In the genomic region with DNA sequence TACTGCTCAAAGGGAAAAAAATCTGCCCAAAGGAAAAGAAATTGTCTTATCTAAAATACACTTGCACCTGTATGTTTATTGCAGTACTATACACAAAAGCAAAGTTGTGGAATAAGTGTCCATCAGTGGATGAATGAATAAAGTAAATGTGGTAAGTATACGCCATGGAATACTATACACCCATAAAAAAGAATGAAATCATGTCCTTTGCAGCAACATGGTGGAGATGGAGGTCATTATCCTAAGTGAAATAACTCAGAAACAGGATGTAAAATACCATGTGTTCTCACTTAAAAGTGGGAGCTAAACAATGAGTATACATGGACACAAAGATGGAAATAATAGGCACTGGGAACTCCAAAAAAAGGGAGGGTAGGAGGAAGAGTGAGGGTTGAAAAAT, we compare ENCODE assay signal across 32 cellular contexts. TPM values are rescaled to one million over a fixed set of nuclear protein-coding genes. Genes with fewer than 3 reads are reported as not detected.
"Had no signal": no experiment of that assay in that cellular context is flagged by ENCODE, and none has a peak within 500 bp of the region (broad histone marks: within the 10 kb centered on the region; RNA-seq: fewer than 3 reads in every experiment).

No MANE protein-coding gene starts in this region.

- H3K9me3 ChIP-seq: colonic mucosa, esophagus muscularis mucosa, esophagus squamous epithelium, gastrocnemius medialis had no signal

- H3K4me1 ChIP-seq: colonic mucosa, esophagus muscularis mucosa, foreskin keratinocyte, gastrocnemius medialis, gastroesophageal sphincter, heart left ventricle, heart right ventricle had no signal

- H3K4me3 Mint-ChIP-seq: dendritic cell treated with granulocyte-macrophage colony-stimulating factor and Interleukin-4, amounts not matched to agents 40 ng/mL and 50 ng/mL, for 4 days; effector memory CD8-positive, alpha-beta T cell; endodermal cell had no signal

- ATAC-seq: effector memory CD8-positive, alpha-beta T cell; esophagus mucosa; foreskin keratinocyte; gastrocnemius medialis; gastroesophageal sphincter; heart left ventricle; heart right ventricle had no signal

- H3K4me3 ChIP-seq: colonic mucosa, coronary artery, esophagus muscularis mucosa, esophagus squamous epithelium, gastrocnemius medialis, gastroesophageal sphincter, heart left ventricle, heart right ventricle, hepatocyte had no signal

- H3K27me3 ChIP-seq: colonic mucosa, gastrocnemius medialis, hepatocyte had no signal

- H3K27ac Mint-ChIP-seq: dendritic cell treated with granulocyte-macrophage colony-stimulating factor and Interleukin-4, amounts not matched to agents 40 ng/mL and 50 ng/mL, for 4 days; effector memory CD8-positive, alpha-beta T cell; endodermal cell had no signal

- H3K79me2 ChIP-seq: hepatocyte had no signal

- H3K4me2 ChIP-seq: hepatocyte had no signal

- H3K4me1 Mint-ChIP-seq: endodermal cell had no signal

- DNase-seq: colonic mucosa; cortex of kidney; dermis blood vessel endothelial cell; effector CD4-positive, alpha-beta T cell; effector CD8-positive, alpha-beta T cell; effector memory CD4-positive, alpha-beta T cell; effector memory CD8-positive, alpha-beta T cell; endodermal cell; erythroblast; esophagus squamous epithelium; foreskin fibroblast; foreskin keratinocyte; foreskin melanocyte; gastrocnemius medialis; glutamatergic neuron; head of caudate nucleus; heart left ventricle; heart right ventricle had no signal

- H3K36me3 ChIP-seq: colonic mucosa, esophagus muscularis mucosa, esophagus squamous epithelium, gastrocnemius medialis, gastroesophageal sphincter, heart left ventricle, heart right ventricle had no signal

- H3K27me3 Mint-ChIP-seq: dendritic cell treated with granulocyte-macrophage colony-stimulating factor and Interleukin-4, amounts not matched to agents 40 ng/mL and 50 ng/mL, for 4 days had no signal

- H2AFZ ChIP-seq: hepatocyte had no signal

- H3K27ac ChIP-seq: colonic mucosa, coronary artery, epithelial cell of prostate, esophagus muscularis mucosa, esophagus squamous epithelium, foreskin keratinocyte, gastrocnemius medialis, gastroesophageal sphincter, heart left ventricle, heart right ventricle, hepatocyte had no signal

- FAIRE-seq: colon, endometrium, endothelial cell of umbilical vein, frontal cortex had no signal

- H3K9me3 Mint-ChIP-seq: dendritic cell treated with granulocyte-macrophage colony-stimulating factor and Interleukin-4, amounts not matched to agents 40 ng/mL and 50 ng/mL, for 4 days; effector memory CD8-positive, alpha-beta T cell; endodermal cell had no signal

RNA-seq across cellular contexts. Expression of a gene that starts 3.8 kb away (rescaled TPM):
- total RNA-seq: dermis blood vessel endothelial cell, dermis microvascular lymphatic vessel endothelial cell, endothelial cell of umbilical vein, fibroblast of lung, foreskin keratinocyte, frontal cortex, gastrocnemius medialis, glomerular endothelial cell had no signal
- polyA plus RNA-seq: endothelial cell of umbilical vein, fibroblast of lung, foreskin keratinocyte, heart left ventricle, heart right ventricle had no signal
